Comparison of ENCODE assay signal across 13 cellular contexts in the genomic region with DNA sequence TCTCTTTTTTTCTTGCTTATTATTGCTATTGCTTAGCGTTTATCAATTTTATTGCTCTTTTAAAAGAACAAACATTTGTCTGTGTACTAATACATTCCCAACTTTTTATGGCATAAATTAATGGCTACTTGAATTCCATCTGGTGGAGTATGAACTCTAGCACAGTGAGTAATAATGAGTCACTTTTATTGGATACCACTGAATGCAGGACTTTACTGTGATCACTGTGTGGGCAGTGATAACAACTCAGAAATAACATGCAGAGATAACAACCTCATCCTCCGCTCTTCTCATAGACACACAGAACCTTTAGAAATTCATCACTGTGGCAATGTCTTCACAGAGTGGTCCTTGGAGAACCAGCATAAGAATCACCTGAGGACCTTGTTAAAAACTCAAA.
DNase-seq lines count a peak whose midpoint lies in the region; ATAC-seq, FAIRE-seq and TF ChIP-seq lines count a peak whose summit lies in the region.
"Had no signal": no experiment of that assay in that cellular context is flagged by ENCODE, and none has a peak within 500 bp of the region (broad histone marks: within the 10 kb centered on the region; RNA-seq: fewer than 3 reads in every experiment).

No MANE protein-coding gene starts in this region.

- H3K27me3 ChIP-seq in endothelial cell of umbilical vein (ENCODE audit: control insufficient read depth in 2 of 2, insufficient read depth in 2 of 2, low read length in 2 of 2) (no peaks in the 10 kb centered on the region), osteoblast (ENCODE audit: insufficient read depth, low read length) (no peaks in the 10 kb centered on the region), prostate gland (replicated peaks; ENCODE audit: insufficient read depth) (no peaks in the 10 kb centered on the region)

- CTCF ChIA-PET in endothelial cell of umbilical vein (lab: Charles Lee), result interaction anchor here (1.1 to 2.3 kb wide), 4 partner anchors 8 to 28 kb away, joined by 3 to 6 read pairs (median 4); no protein-coding TSS in a partner anchor

- FAIRE-seq in endothelial cell of umbilical vein (lab: Jason Lieb, UNC), result peak; percentile 61

- intact Hi-C loops in endothelial cell of umbilical vein (cut with micrococcal nuclease), result no loop called here
- intact Hi-C loops in prostate gland (cut with DNase I), result no loop called here

- 37% methylated on average over 2 of the region's 2 CpGs for WGBS in prostate gland

- H3K4me3 Mint-ChIP-seq in activated T-cell treated with anti-CD3 and anti-CD28 coated beads, Interleukin-2, amount 50 U/mL, for 72 hours, result no peak overlapping the region
- H3K4me3 Mint-ChIP-seq: activated CD8-positive, alpha-beta T cell treated with anti-CD3 and anti-CD28 coated beads for 36 hours; activated naive CD8-positive, alpha-beta T cell; T-helper 1 cell treated with Interleukin-12 subunit alpha and Interleukin-12 subunit beta and Interleukin-4 antibody, amounts not matched to agents 30 μg/mL and 1 μg/mL, for 36 hours had no signal

- peaks cover 41% of the 10 kb centered on the region for H3K27me3 Mint-ChIP-seq in activated T-cell treated with anti-CD3 and anti-CD28 coated beads, Interleukin-2, amount 50 U/mL, for 72 hours (ENCODE audit: low read depth)

- dilution Hi-C loops in endothelial cell of umbilical vein (cut with MboI; ENCODE audit: extremely low pct_ligation_motif_present, low sequenced_read_pairs), result no loop called here

- DNase-seq in GM03348 (ENCODE audit: low spot score) (peak; percentile 74), RKO (ENCODE audit: low spot score) (peak; percentile 71), endothelial cell of umbilical vein (ENCODE audit: low read depth, low spot score) (peak; percentile 62), osteoblast (ENCODE audit: insufficient read length, low spot score, missing footprints) (no peak), activated gamma-delta T cell treated with Interleukin-2 at 50 U/mL for 16 hours (no peak), prostate gland (ENCODE audit: low spot score) (no peak), NK-92 (lab: John Stamatoyannopoulos, UW; ENCODE audit: unreplicated experiment) (no peak)
- DNase-seq in activated T-cell treated with anti-CD3 and anti-CD28 coated beads, Interleukin-2, amount 50 U/mL, for 72 hours, result no peak
- DNase-seq: activated CD8-positive, alpha-beta T cell treated with anti-CD3 and anti-CD28 coated beads for 36 hours; effector memory CD4-positive, alpha-beta T cell; NCI-H146 had no signal

- H3K9me3 ChIP-seq in endothelial cell of umbilical vein (replicated peaks; ENCODE audit: control insufficient read depth, insufficient read depth, low read length), result no peaks in the 10 kb centered on the region
- H3K9me3 ChIP-seq in osteoblast (ENCODE audit: low read depth, low read length), result peaks cover 2% of the 10 kb centered on the region
- no peaks in the 10 kb centered on the region for H3K9me3 ChIP-seq in prostate gland

- H3K4me1 Mint-ChIP-seq in activated T-cell treated with anti-CD3 and anti-CD28 coated beads, Interleukin-2, amount 50 U/mL, for 72 hours (ENCODE audit: low read depth), result no peaks in the 10 kb centered on the region

- H3K4me2 ChIP-seq in endothelial cell of umbilical vein (ENCODE audit: insufficient read depth, low read length) (peak overlapping the region; percentile 54), osteoblast (ENCODE audit: insufficient read depth, low read length) (peak overlapping the region; percentile 46)

- H3K36me3 ChIP-seq in endothelial cell of umbilical vein (ENCODE audit: control insufficient read depth in 2 of 2, extremely low read depth in 1 of 2, insufficient read depth in 2 of 2, low read length in 2 of 2) (no peaks in the 10 kb centered on the region), osteoblast (ENCODE audit: insufficient read depth, low read length) (no peaks in the 10 kb centered on the region), prostate gland (no peaks in the 10 kb centered on the region)

- H2AFZ ChIP-seq in endothelial cell of umbilical vein (ENCODE audit: low read depth, low read length) (no peak overlapping the region), osteoblast (ENCODE audit: low read length) (no peak overlapping the region)

- H3K4me1 ChIP-seq in endothelial cell of umbilical vein (ENCODE audit: control insufficient read depth, extremely low read depth, insufficient read depth, low read length) (peaks cover 38% of the 10 kb centered on the region), osteoblast (ENCODE audit: insufficient read depth, low read length) (peaks cover 28% of the 10 kb centered on the region), prostate gland (replicated peaks) (no peaks in the 10 kb centered on the region)

- H3K4me3 ChIP-seq in endothelial cell of umbilical vein (replicated peaks in 1 of 3; ENCODE audit: insufficient read depth in 1 of 3, low read depth in 1 of 3, low read length in 3 of 3) (no peak overlapping the region), osteoblast (ENCODE audit: insufficient read depth, low read length) (no peak overlapping the region), prostate gland (no peak overlapping the region)

- H4K20me1 ChIP-seq in endothelial cell of umbilical vein (replicated peaks; ENCODE audit: control insufficient read depth, extremely low read depth, insufficient read depth, low read length) (no peaks in the 10 kb centered on the region), osteoblast (ENCODE audit: insufficient read depth, low read length) (no peaks in the 10 kb centered on the region)

- no peak for TF ChIP-seq CTCF in endothelial cell of umbilical vein (IDR thresholded peaks at IDR 0.05; ENCODE audit: extremely low read depth in 1 of 2, insufficient read depth in 1 of 2, low read depth in 1 of 2, low read length in 2 of 2)
- TF ChIP-seq CTCF in osteoblast (IDR thresholded peaks at IDR 0.05; ENCODE audit: extremely low read depth, low read depth, low read length), result no peak
- no peak for TF ChIP-seq CTCF in prostate gland (IDR thresholded peaks at IDR 0.05)

- no TSS peak for BruUV-seq in endothelial cell of umbilical vein (replicated peaks; lab: Mats Ljungman, UMichigan)

- peaks cover 0 to 1% of the 10 kb centered on the region in 2 donors for H3K9me3 Mint-ChIP-seq in activated T-cell treated with anti-CD3 and anti-CD28 coated beads, Interleukin-2, amount 50 U/mL, for 72 hours
- H3K9me3 Mint-ChIP-seq: activated CD8-positive, alpha-beta T cell treated with anti-CD3 and anti-CD28 coated beads for 36 hours; T-helper 1 cell treated with Interleukin-12 subunit alpha and Interleukin-12 subunit beta and Interleukin-4 antibody, amounts not matched to agents 30 μg/mL and 1 μg/mL, for 36 hours had no signal

- H3K36me3 Mint-ChIP-seq in activated T-cell treated with anti-CD3 and anti-CD28 coated beads, Interleukin-2, amount 50 U/mL, for 72 hours (ENCODE audit: insufficient read depth in 2 of 2), result no peaks in the 10 kb centered on the region
- H3K36me3 Mint-ChIP-seq: activated naive CD8-positive, alpha-beta T cell had no signal

- no peak for TF ChIP-seq POLR2A in endothelial cell of umbilical vein (IDR thresholded peaks at IDR 0.05; ENCODE audit: low read depth, low read length)
- no peak for TF ChIP-seq POLR2A in prostate gland (IDR thresholded peaks at IDR 0.05)

- POLR2A ChIA-PET in endothelial cell of umbilical vein (lab: Charles Lee), result no interaction called here

- ATAC-seq in activated T-cell treated with anti-CD3 and anti-CD28 coated beads, Interleukin-2, amount 50 U/mL, for 72 hours (replicated peaks in 1 of 2), result no peak
- ATAC-seq: activated CD8-positive, alpha-beta T cell treated with anti-CD3 and anti-CD28 coated beads for 36 hours had no signal

- H3K9ac ChIP-seq in endothelial cell of umbilical vein (replicated peaks; ENCODE audit: extremely low read depth, insufficient read depth, low read length), result no peak overlapping the region

- H3K27ac ChIP-seq in endothelial cell of umbilical vein (ENCODE audit: insufficient read depth, low read depth, low read length) (peak overlapping the region; percentile 70), osteoblast (ENCODE audit: low read depth, low read length) (peak overlapping the region; percentile 42), prostate gland (no peak overlapping the region)

- no peak overlapping the region for H3K27ac Mint-ChIP-seq in activated T-cell treated with anti-CD3 and anti-CD28 coated beads, Interleukin-2, amount 50 U/mL, for 72 hours
- H3K27ac Mint-ChIP-seq: activated CD8-positive, alpha-beta T cell treated with anti-CD3 and anti-CD28 coated beads for 36 hours; activated naive CD8-positive, alpha-beta T cell; T-helper 1 cell treated with Interleukin-12 subunit alpha and Interleukin-12 subunit beta and Interleukin-4 antibody, amounts not matched to agents 30 μg/mL and 1 μg/mL, for 36 hours had no signal

- no peaks in the 10 kb centered on the region for H3K79me2 ChIP-seq in endothelial cell of umbilical vein (ENCODE audit: control insufficient read depth, insufficient read depth, low read length)
- H3K79me2 ChIP-seq in osteoblast (ENCODE audit: insufficient read depth, low read length), result no peaks in the 10 kb centered on the region

- H3K9me1 ChIP-seq in endothelial cell of umbilical vein (replicated peaks; ENCODE audit: control insufficient read depth, extremely low read depth, insufficient read depth, low read length), result no peaks in the 10 kb centered on the region

TF ChIP-seq in endothelial cell of umbilical vein, 7 proteins besides CTCF, POLR2A, EP300 and RAD21:
- TF ChIP-seq GATA2 (IDR thresholded peaks at IDR 0.05; ENCODE audit: insufficient read depth, insufficient read length, low read depth, low read length) (peak; percentile 87), MYC (IDR thresholded peaks at IDR 0.05; ENCODE audit: low read depth, low read length) (no peak), JUN (IDR thresholded peaks at IDR 0.05; ENCODE audit: borderline replicate concordance, insufficient read depth, insufficient read length, low read depth) (peak; percentile 91), POLR2AphosphoS5 (IDR thresholded peaks at IDR 0.05; ENCODE audit: insufficient read depth, low read depth, low read length) (peak; percentile 51), FOS (IDR thresholded peaks at IDR 0.05; ENCODE audit: borderline replicate concordance, insufficient read depth, low read length) (peak; percentile 95), EZH2 (IDR thresholded peaks at IDR 0.05; ENCODE audit: borderline replicate concordance, low read depth, low read length, severe bottlenecking) (no peak)
- TF ChIP-seq, protein P1, sequence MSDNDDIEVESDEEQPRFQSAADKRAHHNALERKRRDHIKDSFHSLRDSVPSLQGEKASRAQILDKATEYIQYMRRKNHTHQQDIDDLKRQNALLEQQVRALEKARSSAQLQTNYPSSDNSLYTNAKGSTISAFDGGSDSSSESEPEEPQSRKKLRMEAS (IDR thresholded peaks at IDR 0.05; ENCODE audit: insufficient read depth, insufficient read length), result no peak

Comparison
In these comparisons a context has a peak if more than half of its experiments do, and no peak if none do; other contexts are left out.
1. DNase-seq: peak in GM03348 (single experiment), RKO (single experiment) and endothelial cell of umbilical vein (single experiment); none in osteoblast (single experiment), activated gamma-delta T cell treated with Interleukin-2 at 50 U/mL for 16 hours (single experiment), prostate gland (single experiment), activated T-cell treated with anti-CD3 and anti-CD28 coated beads, Interleukin-2, amount 50 U/mL, for 72 hours (0 of 2) and NK-92 (single experiment).
2. H3K27ac ChIP-seq: peak in endothelial cell of umbilical vein (single experiment) and osteoblast (single experiment); none in prostate gland (0 of 2).